Comparison of ENCODE assay signal across 19 cellular contexts in genomic region chr7:128004623-128005022, GRCh38. TPM values are rescaled to one million over a fixed set of nuclear protein-coding genes. Genes with fewer than 3 reads are reported as not detected.
"Had no signal": no experiment of that assay in that cellular context is flagged by ENCODE, and none has a peak within 500 bp of the region (broad histone marks: within the 10 kb centered on the region; RNA-seq: fewer than 3 reads in every experiment).

No MANE protein-coding gene starts in this region.

- H3K27ac Mint-ChIP-seq: activated naive CD8-positive, alpha-beta T cell treated with anti-CD3 and anti-CD28 coated beads, Interleukin-2, amount 10 ng/mL, durations not matched to agents 7 days and 5 days; stimulated activated naive B cell treated with anti-CD40 and anti-IgM and Interleukin-4, amounts not matched to agents 10 μg/mL and 1 μg/mL and 100 μg/mL, for 72 hours had no signal

- H3K27ac ChIP-seq: foreskin keratinocyte, skin epidermis had no signal

- DNase-seq: activated CD4-positive, alpha-beta T cell treated with anti-CD3 and anti-CD28 coated beads, Interleukin-2, amount 50 U/mL, for 1 hour; activated CD4-positive, CD25-positive, alpha-beta regulatory T cell; activated CD8-positive, alpha-beta memory T cell treated with anti-CD3 and anti-CD28 coated beads for 24 hours; activated gamma-delta T cell treated with Interleukin-2 at 50 U/mL for 16 hours; activated naive CD8-positive, alpha-beta T cell treated with anti-CD3 and anti-CD28 coated beads, Interleukin-2, amount 10 ng/mL, durations not matched to agents 7 days and 5 days; cortex of kidney; effector CD8-positive, alpha-beta T cell; foreskin keratinocyte; left colon; naive thymus-derived CD8-positive, alpha-beta T cell; posterior cingulate gyrus; stimulated activated CD4-positive, alpha-beta T cell treated with anti-CD3 and anti-CD28 coated beads, Interleukin-15, amount 100 ng/mL, for 24 hours; stimulated activated CD4-positive, alpha-beta T cell treated with anti-CD3 and anti-CD28 coated beads, Interleukin-4, amount 100 ng/mL, for 1 hour; trophoblast cell had no signal

- H3K27me3 Mint-ChIP-seq: activated naive CD8-positive, alpha-beta T cell treated with anti-CD3 and anti-CD28 coated beads, Interleukin-2, amount 10 ng/mL, durations not matched to agents 7 days and 5 days; brain; central memory CD8-positive, alpha-beta T cell; naive thymus-derived CD8-positive, alpha-beta T cell; stimulated activated naive B cell treated with anti-CD40 and anti-IgM and Interleukin-4, amounts not matched to agents 10 μg/mL and 1 μg/mL and 100 μg/mL, for 72 hours had no signal

- ATAC-seq: foreskin keratinocyte; left colon; naive thymus-derived CD8-positive, alpha-beta T cell had no signal

- H3K9me3 Mint-ChIP-seq: activated naive CD8-positive, alpha-beta T cell treated with anti-CD3 and anti-CD28 coated beads, Interleukin-2, amount 10 ng/mL, durations not matched to agents 7 days and 5 days; brain; central memory CD8-positive, alpha-beta T cell; naive thymus-derived CD8-positive, alpha-beta T cell; stimulated activated naive B cell treated with anti-CD40 and anti-IgM and Interleukin-4, amounts not matched to agents 10 μg/mL and 1 μg/mL and 100 μg/mL, for 72 hours had no signal

- H3K4me3 Mint-ChIP-seq: activated naive CD8-positive, alpha-beta T cell treated with anti-CD3 and anti-CD28 coated beads, Interleukin-2, amount 10 ng/mL, durations not matched to agents 7 days and 5 days; brain; central memory CD8-positive, alpha-beta T cell; naive thymus-derived CD8-positive, alpha-beta T cell; stimulated activated naive B cell treated with anti-CD40 and anti-IgM and Interleukin-4, amounts not matched to agents 10 μg/mL and 1 μg/mL and 100 μg/mL, for 72 hours had no signal

RNA-seq across cellular contexts. Expression of gene LRRC4, which starts 26.6 kb away (rescaled TPM):
- total RNA-seq: T-helper 2 cell treated with Interferon-gamma antibody and Interleukin-4, amounts not matched to agents 100 ng/mL and 5 ng/mL, for 36 hours had no signal
